Comparison of ENCODE assay signal across 8 cellular contexts in the genomic region with DNA sequence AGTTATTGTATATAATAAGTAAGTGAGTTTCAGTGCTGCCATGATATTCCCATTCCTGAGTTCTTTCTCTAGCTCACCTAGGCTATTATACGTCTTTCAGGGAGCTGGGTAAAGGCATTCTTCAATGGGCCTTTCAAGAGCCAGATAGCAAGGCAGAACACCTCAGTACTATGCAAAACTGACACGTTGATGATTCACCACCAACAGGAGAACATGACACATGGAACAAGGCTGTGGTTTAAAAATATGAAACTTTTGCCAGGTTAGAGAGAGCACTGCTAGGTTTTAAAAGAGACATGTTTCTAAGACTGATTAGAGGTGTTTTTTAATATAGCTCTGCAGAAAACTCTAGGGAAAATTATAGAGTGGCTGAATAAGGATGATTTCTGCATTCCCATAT.
A peak's percentile ranks its signal among the peaks of the same experiment; 100 is the strongest.
DNase-seq lines count a peak whose midpoint lies in the region; ATAC-seq and FAIRE-seq lines count a peak whose summit lies in the region.

No MANE protein-coding gene starts in this region.

- ATAC-seq in GM18873 (IDR thresholded peaks at IDR 0.05; ENCODE audit: low FRiP score, unreplicated experiment), result peak; percentile 89
- ATAC-seq in HG02678 (IDR thresholded peaks at IDR 0.05; ENCODE audit: unreplicated experiment), result peak; percentile 85

- no peaks in the 10 kb centered on the region for H3K27me3 ChIP-seq in H7 (ENCODE audit: control insufficient read depth, insufficient read depth, low read length)

- FAIRE-seq in RCC 7860 (lab: Jason Lieb, UNC), result peak; percentile 97

- no peak overlapping the region for H3K4me3 ChIP-seq in H7 (ENCODE audit: insufficient read depth, low read depth, low read length)

- DNase-seq in RCC 7860 (ENCODE audit: low spot score), result peak; percentile 89
- peak; percentile 77 for DNase-seq in kidney glomerular epithelial cell (lab: John Stamatoyannopoulos, UW)
- DNase-seq in hippocampal formation (lab: John Stamatoyannopoulos, UW), result no peak
- DNase-seq in stimulated activated naive CD4-positive, alpha-beta T cell treated with Interleukin-2 at 50 U/mL for 16 hours (lab: John Stamatoyannopoulos, UW), result no peak
- DNase-seq in H7, result no peak
- DNase-seq in NCI-H446 (lab: John Stamatoyannopoulos, UW), result no peak

- H3K36me3 ChIP-seq in H7 (replicated peaks; ENCODE audit: control insufficient read depth, insufficient read depth, low read length), result no peaks in the 10 kb centered on the region

Comparison
In these comparisons a context has a peak if more than half of its experiments do, and no peak if none do; other contexts are left out.
1. DNase-seq: peak in RCC 7860 (single experiment) and kidney glomerular epithelial cell (single experiment); none in hippocampal formation (0 of 2), stimulated activated naive CD4-positive, alpha-beta T cell treated with Interleukin-2 at 50 U/mL for 16 hours (single experiment), H7 (single experiment) and NCI-H446 (0 of 2).